Comparison of ENCODE assay signal across 24 cellular contexts in genomic region chr22:33379836-33380235, GRCh38.
"Had no signal": no experiment of that assay in that cellular context is flagged by ENCODE, and none has a peak within 500 bp of the region (broad histone marks: within the 10 kb centered on the region; RNA-seq: fewer than 3 reads in every experiment).

No MANE protein-coding gene starts in this region.

- H3K36me3 ChIP-seq: colonic mucosa, lower lobe of right lung had no signal

- H3K27me3 ChIP-seq: colonic mucosa, esophagus squamous epithelium, gastrocnemius medialis, heart right ventricle had no signal

- H3K9me3 ChIP-seq: colonic mucosa, esophagus squamous epithelium, gastrocnemius medialis had no signal

- H3K27ac ChIP-seq: colonic mucosa, esophagus squamous epithelium, gastrocnemius medialis, heart right ventricle, left ventricle myocardium inferior, lower lobe of right lung had no signal

- DNase-seq: colonic mucosa; cortex of kidney; effector CD8-positive, alpha-beta T cell; effector memory CD8-positive, alpha-beta T cell; endodermal cell; erythroblast; esophagus squamous epithelium; foreskin fibroblast; foreskin melanocyte; gastrocnemius medialis; glutamatergic neuron; head of caudate nucleus; heart right ventricle; hippocampal formation; left cardiac atrium; left ventricle myocardium inferior; lower lobe of right lung; mesenchymal stem cell; mucosa of descending colon; naive B cell had no signal

- FAIRE-seq: endometrium, islet of Langerhans, keratinocyte had no signal

- ATAC-seq: effector memory CD8-positive, alpha-beta T cell; esophagus mucosa; gastrocnemius medialis; heart right ventricle; left cardiac atrium; lower lobe of right lung; mucosa of descending colon had no signal

- H3K4me1 ChIP-seq: colonic mucosa, esophagus squamous epithelium, gastrocnemius medialis, heart right ventricle, lower lobe of right lung had no signal

- H3K4me3 ChIP-seq: colonic mucosa, esophagus squamous epithelium, gastrocnemius medialis, heart right ventricle, left ventricle myocardium inferior, lower lobe of right lung, mucosa of descending colon had no signal
